In the genomic region with DNA sequence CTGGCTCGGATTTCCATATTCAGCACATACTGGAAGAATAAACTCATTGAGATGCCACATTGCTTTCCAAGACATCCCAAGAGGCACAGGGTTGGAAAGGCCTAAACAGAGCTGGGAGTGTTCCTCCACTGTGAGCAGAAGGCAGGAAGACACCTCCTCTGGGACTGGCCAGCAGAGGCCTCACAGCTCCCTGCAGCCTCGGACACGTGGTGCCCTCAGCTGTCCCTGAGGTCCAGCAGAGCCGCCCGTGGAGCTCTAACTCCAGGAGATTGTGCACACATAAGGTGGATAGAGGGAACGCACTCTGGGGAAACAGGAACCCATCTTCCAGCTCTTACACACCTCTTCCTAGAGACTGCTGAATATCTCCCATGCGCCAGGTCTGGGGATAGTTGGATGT, we compare ENCODE assay signal across 33 cellular contexts. TPM values are rescaled to one million over a fixed set of nuclear protein-coding genes. Genes with fewer than 3 reads are reported as not detected.
"Had no signal": no experiment of that assay in that cellular context is flagged by ENCODE, and none has a peak within 500 bp of the region (broad histone marks: within the 10 kb centered on the region; RNA-seq: fewer than 3 reads in every experiment).

No MANE protein-coding gene starts in this region.

- ATAC-seq: activated T-cell treated with anti-CD3 and anti-CD28 coated beads, Interleukin-2, amount 50 U/mL, for 72 hours; left lung; lower lobe of right lung; natural killer cell treated with Interleukin-12 subunit alpha and Interleukin-12 subunit beta and Interleukin-15 and Interleukin-18, amount 100 ng/mL, for 72 hours; stimulated activated naive B cell treated with anti-CD40 and anti-IgM and Interleukin-4, amounts not matched to agents 10 μg/mL and 1 μg/mL and 100 μg/mL, for 72 hours; WTC11 had no signal

- H3K27me3 Mint-ChIP-seq: activated CD4-positive, alpha-beta T cell treated with anti-CD3 and anti-CD28 coated beads, Interleukin-2, amount 10 ng/mL, durations not matched to agents 7 days and 5 days; activated naive CD8-positive, alpha-beta T cell had no signal

- H3K4me3 ChIP-seq: esophagus squamous epithelium, left lung, lower lobe of right lung, sigmoid colon, smooth muscle cell, stomach, thyroid gland, upper lobe of left lung had no signal

- H3K36me3 Mint-ChIP-seq: activated naive CD8-positive, alpha-beta T cell; natural killer cell treated with Interleukin-12 subunit alpha and Interleukin-12 subunit beta and Interleukin-15 and Interleukin-18, amount 100 ng/mL, for 72 hours; stimulated activated naive B cell treated with anti-CD40 and anti-IgM and Interleukin-4, amounts not matched to agents 10 μg/mL and 1 μg/mL and 100 μg/mL, for 72 hours; WTC11 had no signal

- H3K4me1 Mint-ChIP-seq: activated CD4-positive, alpha-beta T cell treated with anti-CD3 and anti-CD28 coated beads, Interleukin-2, amount 10 ng/mL, durations not matched to agents 7 days and 5 days; WTC11 had no signal

- H3K27me3 ChIP-seq: left lung, sigmoid colon, thyroid gland, upper lobe of left lung had no signal

- H3K9me3 Mint-ChIP-seq: activated CD4-positive, alpha-beta memory T cell treated with anti-CD3 and anti-CD28 coated beads, Interleukin-2, amount 10 ng/mL, durations not matched to agents 7 days and 5 days; activated CD4-positive, alpha-beta T cell treated with anti-CD3 and anti-CD28 coated beads, Interleukin-2, amount 10 ng/mL, durations not matched to agents 7 days and 5 days; activated T-cell treated with anti-CD3 and anti-CD28 coated beads, Interleukin-2, amount 50 U/mL, for 72 hours; natural killer cell treated with Interleukin-12 subunit alpha and Interleukin-12 subunit beta and Interleukin-15 and Interleukin-18, amount 100 ng/mL, for 72 hours; stimulated activated naive B cell treated with anti-CD40 and anti-IgM and Interleukin-4, amounts not matched to agents 10 μg/mL and 1 μg/mL and 100 μg/mL, for 72 hours; T-helper 1 cell treated with Interleukin-12 subunit alpha and Interleukin-12 subunit beta and Interleukin-4 antibody, amounts not matched to agents 30 μg/mL and 1 μg/mL, for 36 hours; WTC11 had no signal

- H3K4me1 ChIP-seq: esophagus squamous epithelium, left lung, lower lobe of right lung, sigmoid colon, stomach, upper lobe of left lung had no signal

- H3K27ac ChIP-seq: epithelial cell of prostate, esophagus squamous epithelium, left lung, lower lobe of right lung, sigmoid colon, stomach, thyroid gland, upper lobe of left lung had no signal

- H3K9me3 ChIP-seq: esophagus squamous epithelium, left lung, lower lobe of right lung, sigmoid colon, stomach, thyroid gland, upper lobe of left lung had no signal

- H3K36me3 ChIP-seq: esophagus squamous epithelium, left lung, lower lobe of right lung, sigmoid colon, stomach, thyroid gland, upper lobe of left lung had no signal

- DNase-seq: activated CD4-positive, alpha-beta memory T cell treated with anti-CD3 and anti-CD28 coated beads, Interleukin-2, amount 10 ng/mL, durations not matched to agents 7 days and 5 days; activated CD4-positive, alpha-beta T cell treated with anti-CD3 and anti-CD28 coated beads for 1 hour; activated CD4-positive, alpha-beta T cell treated with anti-CD3 and anti-CD28 coated beads, Interleukin-2, amount 10 ng/mL, durations not matched to agents 7 days and 5 days; activated naive CD4-positive, alpha-beta T cell treated with Interleukin-2 at 50 U/mL for 16 hours; activated T-cell treated with anti-CD3 and anti-CD28 coated beads, Interleukin-2, amount 50 U/mL, for 72 hours; anterior cingulate cortex; dermis blood vessel endothelial cell; effector CD4-positive, alpha-beta T cell; esophagus squamous epithelium; left lung; lower lobe of right lung; mesenchymal stem cell; sigmoid colon; stimulated activated CD4-positive, alpha-beta T cell treated with anti-CD3 and anti-CD28 coated beads, Interleukin-1b, Interleukin-23, amount 100 ng/mL, for 48 hours; stimulated activated CD4-positive, alpha-beta T cell treated with anti-CD3 and anti-CD28 coated beads, Interleukin-4, amount 100 ng/mL, for 4 hours; stimulated activated CD8-positive, alpha-beta memory T cell treated with anti-CD3 and anti-CD28 coated beads, Interleukin-4, amount 100 ng/mL, for 48 hours; stimulated activated naive B cell treated with anti-CD40 and anti-IgM and Interleukin-4, amounts not matched to agents 10 μg/mL and 1 μg/mL and 100 μg/mL, for 72 hours; stomach; T-helper 9 cell; thyroid gland; upper lobe of left lung had no signal

- H3K4me2 ChIP-seq: smooth muscle cell had no signal

- H3K27ac Mint-ChIP-seq: activated CD4-positive, alpha-beta memory T cell treated with anti-CD3 and anti-CD28 coated beads, Interleukin-2, amount 10 ng/mL, durations not matched to agents 7 days and 5 days; activated CD4-positive, alpha-beta T cell treated with anti-CD3 and anti-CD28 coated beads, Interleukin-2, amount 10 ng/mL, durations not matched to agents 7 days and 5 days; activated naive CD8-positive, alpha-beta T cell; activated T-cell treated with anti-CD3 and anti-CD28 coated beads, Interleukin-2, amount 50 U/mL, for 72 hours; natural killer cell treated with Interleukin-12 subunit alpha and Interleukin-12 subunit beta and Interleukin-15 and Interleukin-18, amount 100 ng/mL, for 72 hours; progenitor cell of endocrine pancreas; stimulated activated naive B cell treated with anti-CD40 and anti-IgM and Interleukin-4, amounts not matched to agents 10 μg/mL and 1 μg/mL and 100 μg/mL, for 72 hours; T-helper 1 cell treated with Interleukin-12 subunit alpha and Interleukin-12 subunit beta and Interleukin-4 antibody, amounts not matched to agents 30 μg/mL and 1 μg/mL, for 36 hours; WTC11 had no signal

- H3K4me3 Mint-ChIP-seq: activated CD4-positive, alpha-beta memory T cell treated with anti-CD3 and anti-CD28 coated beads, Interleukin-2, amount 10 ng/mL, durations not matched to agents 7 days and 5 days; activated CD4-positive, alpha-beta T cell treated with anti-CD3 and anti-CD28 coated beads, Interleukin-2, amount 10 ng/mL, durations not matched to agents 7 days and 5 days; activated naive CD8-positive, alpha-beta T cell; activated T-cell treated with anti-CD3 and anti-CD28 coated beads, Interleukin-2, amount 50 U/mL, for 72 hours; natural killer cell treated with Interleukin-12 subunit alpha and Interleukin-12 subunit beta and Interleukin-15 and Interleukin-18, amount 100 ng/mL, for 72 hours; stimulated activated naive B cell treated with anti-CD40 and anti-IgM and Interleukin-4, amounts not matched to agents 10 μg/mL and 1 μg/mL and 100 μg/mL, for 72 hours; T-helper 1 cell treated with Interleukin-12 subunit alpha and Interleukin-12 subunit beta and Interleukin-4 antibody, amounts not matched to agents 30 μg/mL and 1 μg/mL, for 36 hours; WTC11 had no signal

RNA-seq across cellular contexts. Expression of a gene that starts 17.3 kb away (rescaled TPM):
- total RNA-seq: activated CD4-positive, alpha-beta memory T cell treated with anti-CD3 and anti-CD28 coated beads, Interleukin-2, amount 10 ng/mL, durations not matched to agents 7 days and 5 days; activated CD4-positive, alpha-beta T cell treated with anti-CD3 and anti-CD28 coated beads, Interleukin-2, amount 10 ng/mL, durations not matched to agents 7 days and 5 days; activated T-cell treated with anti-CD3 and anti-CD28 coated beads, Interleukin-2, amount 50 U/mL, for 72 hours; dermis blood vessel endothelial cell; esophagus squamous epithelium; frontal cortex; left lung; lower lobe of right lung; mononuclear cell; natural killer cell treated with Interleukin-12 subunit alpha and Interleukin-12 subunit beta and Interleukin-15 and Interleukin-18, amount 100 ng/mL, for 72 hours; osteocyte; progenitor cell of endocrine pancreas; renal cortical epithelial cell; sigmoid colon; smooth muscle cell; stomach; thyroid gland; upper lobe of left lung; WTC11 had no signal
- polyA plus RNA-seq: adipose tissue, sigmoid colon, smooth muscle cell, stomach had no signal
